8 cellular contexts compared by ENCODE assay signal in the genomic region with DNA sequence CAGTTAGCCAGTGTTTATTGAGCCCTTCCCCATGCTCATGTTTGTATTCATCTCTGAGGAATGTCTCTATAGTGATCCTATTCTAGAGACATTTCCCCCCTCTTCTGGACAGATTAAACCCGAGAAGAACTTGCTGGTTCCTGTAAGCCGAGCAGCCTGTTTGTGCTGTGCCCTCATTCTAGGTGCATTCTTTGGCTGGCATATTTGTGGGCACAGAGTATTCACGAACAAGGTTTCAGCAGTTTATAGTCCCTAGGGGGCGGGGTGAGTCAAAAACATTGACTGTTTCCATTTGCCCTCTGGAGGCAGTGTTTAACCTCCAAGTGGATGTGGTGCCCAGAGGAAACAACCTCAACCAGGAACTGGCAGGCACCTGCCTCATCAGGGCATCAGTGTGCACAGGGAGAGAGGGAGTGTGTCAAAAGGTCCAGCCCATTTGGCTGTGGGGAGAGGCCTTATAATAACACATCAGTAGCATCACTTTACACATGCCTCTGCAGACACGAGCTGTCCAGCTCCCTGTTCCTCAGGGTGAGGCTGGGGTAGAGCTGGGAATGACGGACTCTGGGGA.
DNase-seq lines count a peak whose midpoint lies in the region; ATAC-seq and TF ChIP-seq lines count a peak whose summit lies in the region.

No MANE protein-coding gene starts in this region.

- TF ChIP-seq CTCF in HFF-Myc (IDR thresholded peaks at IDR 0.05; ENCODE audit: low read depth, low read length, missing control alignments), result peak; percentile 62
- TF ChIP-seq CTCF in WERI-Rb-1 (IDR thresholded peaks at IDR 0.05; ENCODE audit: low read depth, low read length), result peak; percentile 79
- TF ChIP-seq CTCF in upper lobe of left lung (IDR thresholded peaks at IDR 0.05), result peak in 3 of 6 experiments; percentile 13 to 42 (median 34)

- no peaks in the 10 kb centered on the region for H3K36me3 ChIP-seq in WERI-Rb-1
- H3K36me3 ChIP-seq in upper lobe of left lung, result no peaks in the 10 kb centered on the region

- 70 to 79% methylated on average over 6 of the region's 6 CpGs for WGBS in upper lobe of left lung, 2 donors

- no peak for TF ChIP-seq POLR2A in upper lobe of left lung (IDR thresholded peaks at IDR 0.05)

- H3K9me3 ChIP-seq in WERI-Rb-1 (ENCODE audit: severe bottlenecking) (no peaks in the 10 kb centered on the region), upper lobe of left lung (no peaks in the 10 kb centered on the region)

- peak; percentile 11 for DNase-seq in stimulated activated CD4-positive, alpha-beta T cell treated with anti-CD3 and anti-CD28 coated beads, Interleukin-15, amount 100 ng/mL, for 24 hours
- DNase-seq in stimulated activated CD4-positive, alpha-beta T cell treated with anti-CD3 and anti-CD28 coated beads, Interleukin-4, amount 100 ng/mL, for 24 hours, result no peak
- DNase-seq in HFF-Myc (ENCODE audit: extremely low read depth, low read depth) (peak; percentile 39), NCI-H2029 treated with DMSO at 0.1 percent for 48 hours (lab: John Stamatoyannopoulos, UW) (peak; percentile 30), WERI-Rb-1 (peak; percentile 50), hepatic stellate cell (ENCODE audit: low spot score) (peak; percentile 51), upper lobe of left lung (peak in 1 of 2 donors; percentile 32)

- peaks cover 0 to 4% (median 2%) of the 10 kb centered on the region in 4 donors for H3K4me1 ChIP-seq in upper lobe of left lung

- no peak overlapping the region for H3K4me3 ChIP-seq in HFF-Myc (replicated peaks; ENCODE audit: low read depth, low read length)
- H3K4me3 ChIP-seq in WERI-Rb-1 (ENCODE audit: low read depth, low read length), result no peak overlapping the region
- H3K4me3 ChIP-seq in upper lobe of left lung, result no peak overlapping the region

- H3K27ac ChIP-seq in WERI-Rb-1 (no peak overlapping the region), upper lobe of left lung (no peak overlapping the region)

- H3K27me3 ChIP-seq in WERI-Rb-1 (ENCODE audit: insufficient read depth, low read depth, severe bottlenecking) (no peaks in the 10 kb centered on the region), upper lobe of left lung (no peaks in the 10 kb centered on the region)

- TF ChIP-seq EP300 in upper lobe of left lung (IDR thresholded peaks at IDR 0.05), result no peak

- ATAC-seq in upper lobe of left lung (ENCODE audit: low FRiP score in 2 of 2), result peak; percentile 39 to 66
- ATAC-seq in HG02885 (IDR thresholded peaks at IDR 0.05; ENCODE audit: poor library complexity, unreplicated experiment), result no peak
